8 cellular contexts compared by ENCODE assay signal in the genomic region with DNA sequence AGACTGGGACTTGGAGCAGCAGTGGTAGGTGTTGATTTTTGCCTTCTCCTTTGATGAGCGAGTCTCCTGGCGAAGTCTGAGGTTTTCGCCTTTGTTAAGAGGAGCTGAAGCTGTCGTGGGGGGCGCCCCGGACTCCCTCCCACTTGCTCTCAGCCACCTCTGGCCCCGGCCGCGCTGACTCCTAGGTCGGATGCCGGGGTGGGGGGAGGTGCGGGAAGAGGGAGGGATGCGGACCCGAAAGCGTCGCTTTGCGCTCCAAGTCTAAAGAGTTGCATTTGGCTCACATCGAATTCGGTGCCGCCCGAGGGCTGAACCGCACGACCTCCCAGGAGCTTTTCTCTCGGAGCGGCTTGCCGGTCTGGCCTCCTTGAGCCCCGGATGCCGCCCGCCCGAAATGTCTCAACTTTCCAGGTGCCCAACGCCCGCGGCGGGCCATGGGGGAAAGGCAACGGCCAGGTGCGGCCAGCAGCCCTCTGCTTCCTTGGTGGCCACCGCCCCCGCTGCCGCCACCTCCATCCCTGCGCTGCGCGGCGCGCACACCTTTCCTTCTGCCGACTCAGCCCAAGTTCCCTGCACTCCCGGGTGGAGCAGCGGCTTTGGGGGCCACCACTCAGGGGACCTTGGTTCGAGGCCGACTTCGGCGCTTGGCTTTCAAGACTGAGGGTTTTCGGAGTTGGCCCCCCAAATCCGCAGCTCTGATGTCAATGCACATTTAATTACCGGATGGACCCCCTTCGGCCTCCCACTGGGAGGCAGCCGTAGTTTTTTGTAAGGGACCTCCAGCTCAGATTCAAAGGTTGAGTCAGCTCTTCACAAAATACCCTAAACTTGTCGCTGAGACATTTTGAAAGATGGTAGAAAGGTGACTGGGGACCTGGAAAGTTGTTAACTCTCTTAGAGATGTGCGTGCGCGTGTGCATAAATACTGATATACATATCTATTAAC. TPM values are rescaled to one million over a fixed set of nuclear protein-coding genes. Genes with fewer than 3 reads are reported as not detected.
DNase-seq lines count a peak whose midpoint lies in the region; ATAC-seq and TF ChIP-seq lines count a peak whose summit lies in the region.

No MANE protein-coding gene starts in this region.

- no peak overlapping the region for H2BK5ac ChIP-seq in IMR-90 (ENCODE audit: low read depth, low read length, poor library complexity, severe bottlenecking)

- H4K20me1 ChIP-seq in IMR-90 (ENCODE audit: insufficient read depth, low read length): no peaks in the 10 kb centered on the region

- no peak overlapping the region for H4K91ac ChIP-seq in IMR-90 (ENCODE audit: insufficient read depth, low read depth, low read length)

- no peak for TF ChIP-seq CTCF in IMR-90 (conservative IDR thresholded peaks at IDR 0.05; ENCODE audit: low read depth, low read length)

- POLR2A ChIA-PET in IMR-90 (lab: Charles Lee; ENCODE audit: unreplicated experiment): no interaction called here

- H4K8ac ChIP-seq in IMR-90 (ENCODE audit: low read depth in 2 of 2, low read length in 2 of 2): no peak overlapping the region

- peaks cover 8% of the 10 kb centered on the region for H3K27me3 Mint-ChIP-seq in activated naive CD8-positive, alpha-beta T cell treated with anti-CD3 and anti-CD28 coated beads for 36 hours
- peaks cover 5 to 13% (median 10%) of the 10 kb centered on the region in 3 donors for H3K27me3 Mint-ChIP-seq in immature natural killer cell (ENCODE audit: low read depth in 3 of 3)

- H3K23ac ChIP-seq in IMR-90 (ENCODE audit: low read depth, low read length): no peak overlapping the region

- no peak overlapping the region for H2AK5ac ChIP-seq in IMR-90 (ENCODE audit: low read depth, low read length)

- H3K4me3 Mint-ChIP-seq in activated naive CD8-positive, alpha-beta T cell treated with anti-CD3 and anti-CD28 coated beads for 36 hours: peak overlapping the region; percentile 79
- H3K4me3 Mint-ChIP-seq in immature natural killer cell: peak overlapping the region; percentile 66 to 83 (median 71)

- CTCF ChIA-PET in IMR-90 (lab: Yijun Ruan, JAX): no interaction called here

- no peaks in the 10 kb centered on the region for H3K36me3 Mint-ChIP-seq in activated naive CD8-positive, alpha-beta T cell treated with anti-CD3 and anti-CD28 coated beads for 36 hours
- no peaks in the 10 kb centered on the region for H3K36me3 Mint-ChIP-seq in immature natural killer cell

- H2BK20ac ChIP-seq in IMR-90 (ENCODE audit: low read depth, low read length): no peak overlapping the region

- H3K27ac Mint-ChIP-seq in activated naive CD8-positive, alpha-beta T cell treated with anti-CD3 and anti-CD28 coated beads for 36 hours: peak overlapping the region; percentile 58
- no peak overlapping the region for H3K27ac Mint-ChIP-seq in immature natural killer cell

- no peak overlapping the region for H2BK15ac ChIP-seq in IMR-90 (ENCODE audit: low read depth, low read length)

- H2AFZ ChIP-seq in IMR-90 (replicated peaks; ENCODE audit: low read length, poor library complexity): peak overlapping the region; percentile 49

- H3K14ac ChIP-seq in IMR-90 (replicated peaks; ENCODE audit: low read depth, low read length): no peak overlapping the region

- H3K4ac ChIP-seq in IMR-90 (ENCODE audit: low read depth, low read length): no peak overlapping the region

- TF ChIP-seq RAD21 in IMR-90 (IDR thresholded peaks at IDR 0.05; ENCODE audit: low read length): no peak

- no TSS peak for BruUV-seq in IMR-90 (replicated peaks; lab: Mats Ljungman, UMichigan)

- H2BK120ac ChIP-seq in IMR-90 (ENCODE audit: low read depth, low read length): no peak overlapping the region

- no peak overlapping the region for H3K56ac ChIP-seq in IMR-90 (ENCODE audit: extremely low read depth, insufficient read depth, low read length)

- no peaks in the 10 kb centered on the region for H3K79me1 ChIP-seq in IMR-90 (ENCODE audit: low read depth in 1 of 2, low read length in 2 of 2)

- dilution Hi-C loops in IMR-90 (cut with HindIII; ENCODE audit: low sequenced_read_pairs, unreplicated experiment): no loop called here

- H3K27ac ChIP-seq in IMR-90 (ENCODE audit: insufficient read depth, low read length): no peak overlapping the region

- WGBS in IMR-90 (ENCODE audit: extremely low coverage in 2 of 2, insufficient read length in 1 of 2), 2 experiments: 34% methylated on average over 30 of the region's 60 CpGs; no CpG with 5 or more reads in 1 of the 2 experiments

- peaks cover 15% of the 10 kb centered on the region for H3K4me1 Mint-ChIP-seq in activated naive CD8-positive, alpha-beta T cell treated with anti-CD3 and anti-CD28 coated beads for 36 hours
- H3K4me1 Mint-ChIP-seq in immature natural killer cell: peaks cover 3 to 6% of the 10 kb centered on the region in 2 donors

- H3K36me3 ChIP-seq in IMR-90 (ENCODE audit: control insufficient read depth, insufficient read depth, low read length): no peaks in the 10 kb centered on the region

- no peaks in the 10 kb centered on the region for H3K4me1 ChIP-seq in IMR-90 (ENCODE audit: control insufficient read depth, insufficient read depth, low read length)

- no peak for TF ChIP-seq POLR2A in IMR-90 (IDR thresholded peaks at IDR 0.05; ENCODE audit: low read depth, low read length)

- H3K9me3 Mint-ChIP-seq in activated naive CD8-positive, alpha-beta T cell treated with anti-CD3 and anti-CD28 coated beads for 36 hours: no peaks in the 10 kb centered on the region
- H3K9me3 Mint-ChIP-seq in immature natural killer cell: no peaks in the 10 kb centered on the region

- ATAC-seq in GM18511 (IDR thresholded peaks at IDR 0.05; ENCODE audit: unreplicated experiment) (peak; percentile 30), IMR-90 (ENCODE audit: low read depth) (no peak; the same call in 1 of the 2 replicates), GM21447 (IDR thresholded peaks at IDR 0.05; ENCODE audit: unreplicated experiment) (no peak), HG02973 (IDR thresholded peaks at IDR 0.05; ENCODE audit: unreplicated experiment) (no peak)
- ATAC-seq in stimulated activated naive CD8-positive, alpha-beta T cell treated with anti-CD3 and anti-CD28 coated beads, Interleukin-15, Interleukin-2, amounts not matched to agents 100 U/mL and 50 U/mL, for 24 hours: peak; percentile 40

- no peak overlapping the region for H4K5ac ChIP-seq in IMR-90 (ENCODE audit: low read depth, low read length)

- in situ Hi-C loops in IMR-90 (cut with MboI; ENCODE audit: low sequenced_read_pairs): no loop called here

- H3K9ac ChIP-seq in IMR-90 (ENCODE audit: low read depth, low read length): no peak overlapping the region

- H3K4me3 ChIP-seq in IMR-90 (ENCODE audit: insufficient read depth, low read depth, low read length): peak overlapping the region; percentile 47

- peak overlapping the region; percentile 82 for H3K4me2 ChIP-seq in IMR-90 (ENCODE audit: low read depth, low read length)

- peaks cover 12% of the 10 kb centered on the region for H3K27me3 ChIP-seq in IMR-90 (ENCODE audit: control insufficient read depth, insufficient read depth, low read length)

- no peak overlapping the region for H2AK9ac ChIP-seq in IMR-90 (replicated peaks; ENCODE audit: low read depth, low read length, poor library complexity)

- H3K9me3 ChIP-seq in IMR-90 (ENCODE audit: control insufficient read depth, insufficient read depth, low read length): no peaks in the 10 kb centered on the region; the same call in 1 of the 2 replicates

- no peak for DNase-seq in IMR-90
- peak; percentile 16 for DNase-seq in activated naive CD8-positive, alpha-beta T cell treated with anti-CD3 and anti-CD28 coated beads for 36 hours
- peak in 1 of 3 donors; percentile 8 for DNase-seq in immature natural killer cell
- DNase-seq in stimulated activated naive CD8-positive, alpha-beta T cell treated with anti-CD3 and anti-CD28 coated beads, Interleukin-15, Interleukin-2, amounts not matched to agents 100 U/mL and 50 U/mL, for 24 hours: peak; percentile 31
- no peak for DNase-seq in GOT3 (lab: John Stamatoyannopoulos, UW)

- intact Hi-C loops in IMR-90 (cut with micrococcal nuclease): no loop called here

- no peaks in the 10 kb centered on the region for H3K9me1 ChIP-seq in IMR-90 (ENCODE audit: insufficient read depth, low read length)

- H3K18ac ChIP-seq in IMR-90 (ENCODE audit: low read depth, low read length): no peak overlapping the region

TF ChIP-seq in IMR-90, 13 proteins besides CTCF, POLR2A, EP300 and RAD21 (continues in another document):
- no peak for TF ChIP-seq BHLHE40 (IDR thresholded peaks at IDR 0.05; ENCODE audit: low read depth, low read length)
- no peak for TF ChIP-seq FOS (IDR thresholded peaks at IDR 0.05; ENCODE audit: low read depth, low read length)
- no peak for TF ChIP-seq SMC3 (IDR thresholded peaks at IDR 0.05; ENCODE audit: low read depth, low read length)
- no peak for TF ChIP-seq RCOR1 (IDR thresholded peaks at IDR 0.05; ENCODE audit: insufficient replicate concordance, low read length)
- no peak for TF ChIP-seq CHD1 (IDR thresholded peaks at IDR 0.05; ENCODE audit: low read depth, low read length)
- TF ChIP-seq CEBPB (IDR thresholded peaks at IDR 0.05; ENCODE audit: low read depth, low read length): no peak
- TF ChIP-seq MXI1 (IDR thresholded peaks at IDR 0.05; ENCODE audit: borderline replicate concordance, low read depth, low read length): no peak
- no peak for TF ChIP-seq MAZ (IDR thresholded peaks at IDR 0.05; ENCODE audit: borderline replicate concordance, low read depth, low read length)
- TF ChIP-seq USF2 (IDR thresholded peaks at IDR 0.05; ENCODE audit: low read depth, low read length): no peak
- TF ChIP-seq NFE2L2 (IDR thresholded peaks at IDR 0.05; ENCODE audit: low read depth, low read length): no peak

RNA-seq across cellular contexts. Expression of gene AFF2, which starts 1.0 kb away (rescaled TPM):
- 0.72 and 0.83 TPM in 2 replicates for total RNA-seq in IMR-90 (2012; rRNA removed)
- 0.11 and 0.15 TPM in 2 replicates for polyA plus RNA-seq in IMR-90 (2012; rRNA removed)
- polyA plus RNA-seq in IMR-90 (2012; cell fraction: cytosol; rRNA removed): under 0.01 and 0.01 TPM in 2 replicates
- polyA plus RNA-seq in IMR-90 (2012; cell fraction: nucleus; rRNA removed; ENCODE audit: low replicate concordance): 0.05 TPM in 1 of 2 replicates, not detected in the other
- 1 to 10 TPM; 1.4 to 1.7 TPM for total RNA-seq in activated naive CD8-positive, alpha-beta T cell treated with anti-CD3 and anti-CD28 coated beads for 36 hours
- not detected for polyA plus RNA-seq in immature natural killer cell

Comparison
In these comparisons a context has a peak if more than half of its experiments do, and no peak if none do; other contexts are left out.
1. ATAC-seq: peak in GM18511 (single experiment) and stimulated activated naive CD8-positive, alpha-beta T cell treated with anti-CD3 and anti-CD28 coated beads, Interleukin-15, Interleukin-2, amounts not matched to agents 100 U/mL and 50 U/mL, for 24 hours (single experiment); none in IMR-90 (single experiment), GM21447 (single experiment) and HG02973 (single experiment).
2. DNase-seq: peak in activated naive CD8-positive, alpha-beta T cell treated with anti-CD3 and anti-CD28 coated beads for 36 hours (single experiment) and stimulated activated naive CD8-positive, alpha-beta T cell treated with anti-CD3 and anti-CD28 coated beads, Interleukin-15, Interleukin-2, amounts not matched to agents 100 U/mL and 50 U/mL, for 24 hours (single experiment); none in IMR-90 (single experiment) and GOT3 (single experiment).